In the genomic region with DNA sequence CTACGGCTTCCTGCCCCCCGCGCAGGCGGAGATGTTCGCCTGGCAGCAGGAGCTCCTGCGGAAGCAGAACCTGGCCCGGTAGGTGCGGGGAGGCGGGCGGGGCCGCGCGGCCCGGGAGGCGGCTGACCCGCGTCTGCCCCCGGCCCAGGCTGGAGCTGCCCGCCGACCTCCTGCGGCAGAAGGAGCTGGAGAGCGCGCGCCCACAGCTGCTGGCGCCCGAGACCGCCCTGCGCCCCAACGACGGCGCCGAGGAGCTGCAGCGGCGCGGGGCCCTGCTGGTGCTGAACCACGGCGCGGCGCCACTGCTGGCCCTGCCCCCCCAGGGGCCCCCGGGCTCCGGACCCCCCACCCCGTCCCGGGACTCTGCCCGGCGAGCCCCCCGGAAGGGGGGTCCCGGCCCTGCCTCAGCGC, we compare ENCODE assay signal across 10 cellular contexts. TPM values are rescaled to one million over a fixed set of nuclear protein-coding genes. Genes with fewer than 3 reads are reported as not detected.
DNase-seq lines count a peak whose midpoint lies in the region; ATAC-seq and TF ChIP-seq lines count a peak whose summit lies in the region.
"Had no signal": no experiment of that assay in that cellular context is flagged by ENCODE, and none has a peak within 500 bp of the region (broad histone marks: within the 10 kb centered on the region; RNA-seq: fewer than 3 reads in every experiment).

No MANE protein-coding gene starts in this region.

- no CpG with 5 or more reads among the region's 48 CpGs for WGBS in mammary epithelial cell (ENCODE audit: low coverage, missing lambda C conversion rate)

- no TSS peak for BruUV-seq in mammary epithelial cell (replicated peaks; lab: Mats Ljungman, UMichigan)

- peaks cover 19% of the 10 kb centered on the region for H3K36me3 Mint-ChIP-seq in nephron progenitor cell (ENCODE audit: low read depth)
- no peaks in the 10 kb centered on the region for H3K36me3 Mint-ChIP-seq in natural killer cell treated with Interleukin-12 subunit alpha and Interleukin-12 subunit beta and Interleukin-15 and Interleukin-18, amount 100 ng/mL, for 72 hours

- peak overlapping the region; percentile 85 to 98 (median 92) for H3K4me2 ChIP-seq in BLaER1 treated with 17β-estradiol and CSF1 and Interleukin-3, amounts not matched to agents 10 nM and 100 nM
- peak overlapping the region; percentile 54 for H3K4me2 ChIP-seq in mammary epithelial cell (ENCODE audit: insufficient read depth, low read depth, low read length)

- H3K4me1 Mint-ChIP-seq in nephron progenitor cell = peaks cover 48% of the 10 kb centered on the region
- H3K4me1 Mint-ChIP-seq in natural killer cell treated with Interleukin-12 subunit alpha and Interleukin-12 subunit beta and Interleukin-15 and Interleukin-18, amount 100 ng/mL, for 72 hours (ENCODE audit: low read depth in 2 of 2) = peaks cover 0 to 2% of the 10 kb centered on the region in 2 donors

- no peak overlapping the region for H3K27ac ChIP-seq in BLaER1 treated with 17β-estradiol and CSF1 and Interleukin-3, amounts not matched to agents 10 nM and 100 nM
- H3K27ac ChIP-seq in HUES6 (ENCODE audit: low read depth, low read length) (no peak overlapping the region), mammary epithelial cell (ENCODE audit: insufficient read depth, low read depth, low read length) (no peak overlapping the region)

- H3K27ac Mint-ChIP-seq in nephron progenitor cell = no peak overlapping the region
- no peak overlapping the region for H3K27ac Mint-ChIP-seq in natural killer cell treated with Interleukin-12 subunit alpha and Interleukin-12 subunit beta and Interleukin-15 and Interleukin-18, amount 100 ng/mL, for 72 hours

- H3K79me2 ChIP-seq in mammary epithelial cell (ENCODE audit: insufficient read depth, low read length) = no peaks in the 10 kb centered on the region

- in situ Hi-C loops in mammary epithelial cell (cut with MboI; ENCODE audit: low sequenced_read_pairs in 2 of 2) = no loop called here

- peaks cover 65 to 90% (median 76%) of the 10 kb centered on the region in 11 experiments for H3K27me3 ChIP-seq in BLaER1 treated with 17β-estradiol and CSF1 and Interleukin-3, amounts not matched to agents 10 nM and 100 nM
- H3K27me3 ChIP-seq in HUES6 (ENCODE audit: control insufficient read depth, insufficient read depth, low read length) = peaks cover 61% of the 10 kb centered on the region
- H3K27me3 ChIP-seq in mammary epithelial cell (ENCODE audit: insufficient read depth, low read length) = peaks cover 26% of the 10 kb centered on the region

- dilution Hi-C loops in mammary epithelial cell (cut with HindIII; ENCODE audit: low sequenced_read_pairs) = no loop called here

- intact Hi-C loops in mammary epithelial cell (cut with micrococcal nuclease) = no loop called here

- DNase-seq in mammary epithelial cell (no peak), nephron progenitor cell (peak; percentile 69), COLO829 (ENCODE audit: low spot score) (no peak)
- no peak for DNase-seq in natural killer cell treated with Interleukin-12 subunit alpha and Interleukin-12 subunit beta and Interleukin-15 and Interleukin-18, amount 100 ng/mL, for 72 hours (ENCODE audit: low spot score)
- DNase-seq in stimulated activated CD4-positive, alpha-beta T cell treated with anti-CD3 and anti-CD28 coated beads, Interleukin-2, amount 100 ng/mL, for 24 hours = no peak
- DNase-seq in activated CD4-positive, CD25-positive, alpha-beta regulatory T cell (lab: John Stamatoyannopoulos, UW) = no peak
- DNase-seq: T-helper 2 cell had no signal

- no peak overlapping the region for H3K4me3 Mint-ChIP-seq in nephron progenitor cell
- no peak overlapping the region for H3K4me3 Mint-ChIP-seq in natural killer cell treated with Interleukin-12 subunit alpha and Interleukin-12 subunit beta and Interleukin-15 and Interleukin-18, amount 100 ng/mL, for 72 hours

- peak overlapping the region; percentile 43 to 67 (median 56); a peak in 18 of 20 replicates for H3K4me3 ChIP-seq in BLaER1 treated with 17β-estradiol and CSF1 and Interleukin-3, amounts not matched to agents 10 nM and 100 nM
- peak overlapping the region; percentile 56 for H3K4me3 ChIP-seq in HUES6 (ENCODE audit: low read depth, low read length)
- H3K4me3 ChIP-seq in mammary epithelial cell (replicated peaks in 1 of 3; ENCODE audit: insufficient read depth in 1 of 3, low read depth in 2 of 3, low read length in 3 of 3) = no peak overlapping the region

- H3K27me3 Mint-ChIP-seq in nephron progenitor cell (ENCODE audit: low read depth, poor library complexity) = peaks cover 41% of the 10 kb centered on the region
- peaks cover 0 to 10% of the 10 kb centered on the region in 2 donors for H3K27me3 Mint-ChIP-seq in natural killer cell treated with Interleukin-12 subunit alpha and Interleukin-12 subunit beta and Interleukin-15 and Interleukin-18, amount 100 ng/mL, for 72 hours

- peak overlapping the region in 5 of 11 experiments; percentile 28 to 58 (median 38); a peak in 6 of 22 replicates for H3K9ac ChIP-seq in BLaER1 treated with 17β-estradiol and CSF1 and Interleukin-3, amounts not matched to agents 10 nM and 100 nM
- no peak overlapping the region for H3K9ac ChIP-seq in HUES6 (ENCODE audit: low read length)
- H3K9ac ChIP-seq in mammary epithelial cell (ENCODE audit: insufficient read depth, low read length) = no peak overlapping the region

- H3K9me3 Mint-ChIP-seq in nephron progenitor cell = no peaks in the 10 kb centered on the region
- H3K9me3 Mint-ChIP-seq in natural killer cell treated with Interleukin-12 subunit alpha and Interleukin-12 subunit beta and Interleukin-15 and Interleukin-18, amount 100 ng/mL, for 72 hours = no peaks in the 10 kb centered on the region

- peaks cover 32 to 82% (median 75%) of the 10 kb centered on the region in 10 experiments; a peak in 19 of 20 replicates for H3K4me1 ChIP-seq in BLaER1 treated with 17β-estradiol and CSF1 and Interleukin-3, amounts not matched to agents 10 nM and 100 nM
- peaks cover 34% of the 10 kb centered on the region for H3K4me1 ChIP-seq in HUES6 (ENCODE audit: control insufficient read depth, insufficient read depth, low read length)
- peaks cover 22% of the 10 kb centered on the region for H3K4me1 ChIP-seq in mammary epithelial cell (ENCODE audit: insufficient read depth, low read length)

- H4K20me1 ChIP-seq in BLaER1 treated with 17β-estradiol and CSF1 and Interleukin-3, amounts not matched to agents 10 nM and 100 nM = peaks cover 14 to 100% (median 95%) of the 10 kb centered on the region in 11 experiments; a peak in 21 of 22 replicates
- peaks cover 7% of the 10 kb centered on the region for H4K20me1 ChIP-seq in mammary epithelial cell (ENCODE audit: insufficient read depth, low read length)

- H3K36me3 ChIP-seq in BLaER1 treated with 17β-estradiol and CSF1 and Interleukin-3, amounts not matched to agents 10 nM and 100 nM = peaks cover 29 to 42% (median 38%) of the 10 kb centered on the region in 11 experiments
- peaks cover 26% of the 10 kb centered on the region for H3K36me3 ChIP-seq in HUES6 (ENCODE audit: control insufficient read depth, insufficient read depth, low read length)
- peaks cover 6% of the 10 kb centered on the region for H3K36me3 ChIP-seq in mammary epithelial cell (ENCODE audit: insufficient read depth, low read length)

- no peak for ATAC-seq in natural killer cell treated with Interleukin-12 subunit alpha and Interleukin-12 subunit beta and Interleukin-15 and Interleukin-18, amount 100 ng/mL, for 72 hours

- H3K9me3 ChIP-seq in BLaER1 treated with 17β-estradiol and CSF1 and Interleukin-3, amounts not matched to agents 10 nM and 100 nM (replicated peaks in 1 of 11) = no peaks in the 10 kb centered on the region
- H3K9me3 ChIP-seq in HUES6 (ENCODE audit: control insufficient read depth, insufficient read depth, low read depth, low read length) (no peaks in the 10 kb centered on the region), mammary epithelial cell (replicated peaks; ENCODE audit: insufficient read depth, low read length) (no peaks in the 10 kb centered on the region)

- H2AFZ ChIP-seq in mammary epithelial cell (ENCODE audit: low read depth, low read length) = no peak overlapping the region

- CTCF ChIA-PET in mammary epithelial cell (lab: Charles Lee; ENCODE audit: low non-redundant PET) = no interaction called here

- TF ChIP-seq CTCF in mammary epithelial cell (conservative IDR thresholded peaks at IDR 0.05 in 1 of 2, IDR thresholded peaks at IDR 0.05 in 1 of 2; ENCODE audit: extremely low read depth in 1 of 2, insufficient read depth in 1 of 2, low read depth in 1 of 2, low read length in 2 of 2) = no peak
- no peak for TF ChIP-seq CTCF in nephron progenitor cell (IDR thresholded peaks at IDR 0.05)

RNA-seq across cellular contexts. Expression of a gene that starts 16.6 kb away (rescaled TPM):
- total RNA-seq in mammary epithelial cell = 100 to 1,000 TPM in 1 of 2 donors, 10 to 100 TPM in 1; 62.0 to 124 TPM
- 84.6 TPM for polyA plus RNA-seq in mammary epithelial cell
- polyA minus RNA-seq in mammary epithelial cell = 96.0 TPM
- total RNA-seq in natural killer cell treated with Interleukin-12 subunit alpha and Interleukin-12 subunit beta and Interleukin-15 and Interleukin-18, amount 100 ng/mL, for 72 hours = 100 to 1,000 TPM; 113 to 143 TPM

RNA-seq across cellular contexts. Expression of a gene that starts 18.0 kb away (rescaled TPM):
- total RNA-seq in mammary epithelial cell = 10 to 100 TPM in 1 of 2 donors, 1 to 10 TPM in 1; 4.3 to 18.9 TPM
- polyA plus RNA-seq in mammary epithelial cell = 12.4 TPM
- polyA minus RNA-seq in mammary epithelial cell = 1.4 TPM
- total RNA-seq in natural killer cell treated with Interleukin-12 subunit alpha and Interleukin-12 subunit beta and Interleukin-15 and Interleukin-18, amount 100 ng/mL, for 72 hours = 10 to 100 TPM; 19.0 to 27.9 TPM

RNA-seq across cellular contexts. Expression of a gene that starts 18.7 kb away (rescaled TPM):
- not detected for total RNA-seq in mammary epithelial cell
- not detected for polyA plus RNA-seq in mammary epithelial cell
- polyA minus RNA-seq in mammary epithelial cell = not detected
- not detected for total RNA-seq in natural killer cell treated with Interleukin-12 subunit alpha and Interleukin-12 subunit beta and Interleukin-15 and Interleukin-18, amount 100 ng/mL, for 72 hours

RNA-seq across cellular contexts. Expression of a gene that starts 23.9 kb away (rescaled TPM):
- total RNA-seq in mammary epithelial cell = 10 to 100 TPM in 1 of 2 donors, 1 to 10 TPM in 1; 4.8 to 28.6 TPM
- 4.6 TPM for polyA plus RNA-seq in mammary epithelial cell
- polyA minus RNA-seq in mammary epithelial cell = 9.7 TPM
- 1 to 10 TPM; 1.4 TPM for total RNA-seq in natural killer cell treated with Interleukin-12 subunit alpha and Interleukin-12 subunit beta and Interleukin-15 and Interleukin-18, amount 100 ng/mL, for 72 hours
- total RNA-seq: skeletal muscle tissue had no signal

RNA-seq across cellular contexts. Expression of a gene that starts 39.5 kb away (rescaled TPM):
- not detected for total RNA-seq in mammary epithelial cell
- not detected for polyA plus RNA-seq in mammary epithelial cell
- polyA minus RNA-seq in mammary epithelial cell = not detected
- total RNA-seq in natural killer cell treated with Interleukin-12 subunit alpha and Interleukin-12 subunit beta and Interleukin-15 and Interleukin-18, amount 100 ng/mL, for 72 hours = not detected

Comparison
In these comparisons a context has a peak if more than half of its experiments do, and no peak if none do; other contexts are left out.
1. H3K4me3 ChIP-seq: peak in BLaER1 treated with 17β-estradiol and CSF1 and Interleukin-3, amounts not matched to agents 10 nM and 100 nM (10 of 10) and HUES6 (single experiment); none in mammary epithelial cell (0 of 3).